Comparison of ENCODE assay signal across 11 cellular contexts in the genomic region with DNA sequence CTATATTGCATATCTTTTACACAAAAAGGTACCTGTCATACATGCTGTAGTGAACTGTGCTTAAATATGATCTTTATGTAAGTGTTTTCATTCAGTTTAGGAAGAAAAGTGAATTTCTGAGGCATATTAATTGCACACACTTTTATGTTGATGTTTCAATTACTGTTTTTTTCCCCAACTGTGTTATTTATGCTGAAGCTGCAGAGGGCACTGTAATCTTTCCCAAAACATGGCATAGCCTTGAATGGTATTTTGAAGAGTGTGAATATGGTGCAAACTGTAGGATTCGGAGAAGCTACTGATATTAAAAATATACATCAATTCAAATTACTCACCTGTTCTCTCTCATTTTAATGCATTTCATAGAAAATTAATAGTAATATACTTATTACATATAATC. TPM values are rescaled to one million over a fixed set of nuclear protein-coding genes. Genes with fewer than 3 reads are reported as not detected.
DNase-seq lines count a peak whose midpoint lies in the region; ATAC-seq and TF ChIP-seq lines count a peak whose summit lies in the region.
"Had no signal": no experiment of that assay in that cellular context is flagged by ENCODE, and none has a peak within 500 bp of the region (broad histone marks: within the 10 kb centered on the region; RNA-seq: fewer than 3 reads in every experiment).

No MANE protein-coding gene starts in this region.

- TF ChIP-seq CTCF in WTC11 (IDR thresholded peaks at IDR 0.05) (no peak), right lobe of liver (IDR thresholded peaks at IDR 0.05) (peak; percentile 33 to 49 (median 38))

- no peak for TF ChIP-seq POLR2A in right lobe of liver (IDR thresholded peaks at IDR 0.05)

- no peak overlapping the region for H3K27ac ChIP-seq in Karpas-422 (ENCODE audit: low read length)
- H3K27ac ChIP-seq in right lobe of liver, result no peak overlapping the region
- H3K27ac ChIP-seq: esophagus squamous epithelium, SJSA1 had no signal

- no peak overlapping the region for H3K9ac ChIP-seq in Karpas-422 (ENCODE audit: low read length)

- CTCF ChIA-PET in WTC11 (lab: Charles Lee), result interaction anchor here (1.0 to 1.4 kb wide), 3 partner anchors 431 to 582 kb away, joined by 3 to 6 read pairs (median 4); no protein-coding TSS in a partner anchor
- CTCF ChIA-PET in activated CD8-positive, alpha-beta T cell treated with anti-CD3 and anti-CD28 coated beads, Interleukin-2, amount 10 ng/mL, durations not matched to agents 7 days and 5 days (lab: Charles Lee), result no interaction called here

- H3K9me3 ChIP-seq in Karpas-422 (ENCODE audit: low read length), result no peaks in the 10 kb centered on the region
- H3K9me3 ChIP-seq in right lobe of liver, result no peaks in the 10 kb centered on the region
- H3K9me3 ChIP-seq: esophagus squamous epithelium, SJSA1 had no signal

- H3K36me3 Mint-ChIP-seq in WTC11, result no peaks in the 10 kb centered on the region
- no peaks in the 10 kb centered on the region for H3K36me3 Mint-ChIP-seq in activated CD8-positive, alpha-beta T cell treated with anti-CD3 and anti-CD28 coated beads, Interleukin-2, amount 10 ng/mL, durations not matched to agents 7 days and 5 days (ENCODE audit: low read depth)
- H3K36me3 Mint-ChIP-seq: stimulated activated naive B cell treated with anti-CD40 and anti-IgM and Interleukin-4, amounts not matched to agents 10 μg/mL and 1 μg/mL and 100 μg/mL, for 72 hours had no signal

- no peak overlapping the region for H3K27ac Mint-ChIP-seq in WTC11
- no peak overlapping the region for H3K27ac Mint-ChIP-seq in activated CD8-positive, alpha-beta T cell treated with anti-CD3 and anti-CD28 coated beads, Interleukin-2, amount 10 ng/mL, durations not matched to agents 7 days and 5 days
- H3K27ac Mint-ChIP-seq: stimulated activated naive B cell treated with anti-CD40 and anti-IgM and Interleukin-4, amounts not matched to agents 10 μg/mL and 1 μg/mL and 100 μg/mL, for 72 hours had no signal

- no peak overlapping the region for H3K4me3 ChIP-seq in Karpas-422 (ENCODE audit: low read length)
- H3K4me3 ChIP-seq in right lobe of liver, result no peak overlapping the region
- H3K4me3 ChIP-seq: esophagus squamous epithelium, SJSA1 had no signal

- H3K27me3 ChIP-seq in Karpas-422 (ENCODE audit: low read length) (no peaks in the 10 kb centered on the region), right lobe of liver (no peaks in the 10 kb centered on the region)
- H3K27me3 ChIP-seq: SJSA1 had no signal

- H3K9me2 ChIP-seq in Karpas-422 (replicated peaks; ENCODE audit: insufficient read depth, low read length), result no peaks in the 10 kb centered on the region

- no peaks in the 10 kb centered on the region for H3K9me3 Mint-ChIP-seq in WTC11
- H3K9me3 Mint-ChIP-seq in activated CD8-positive, alpha-beta T cell treated with anti-CD3 and anti-CD28 coated beads, Interleukin-2, amount 10 ng/mL, durations not matched to agents 7 days and 5 days (ENCODE audit: insufficient read depth), result no peaks in the 10 kb centered on the region
- H3K9me3 Mint-ChIP-seq: stimulated activated naive B cell treated with anti-CD40 and anti-IgM and Interleukin-4, amounts not matched to agents 10 μg/mL and 1 μg/mL and 100 μg/mL, for 72 hours had no signal

- DNase-seq in DMS153 (lab: John Stamatoyannopoulos, UW) (peak; percentile 15), Karpas-422 (peak; percentile 49), WTC11 (ENCODE audit: low spot score) (no peak), right lobe of liver (no peak), occipital lobe (lab: John Stamatoyannopoulos, UW) (no peak)
- no peak for DNase-seq in activated CD8-positive, alpha-beta T cell treated with anti-CD3 and anti-CD28 coated beads, Interleukin-2, amount 10 ng/mL, durations not matched to agents 7 days and 5 days
- DNase-seq: esophagus squamous epithelium; stimulated activated naive B cell treated with anti-CD40 and anti-IgM and Interleukin-4, amounts not matched to agents 10 μg/mL and 1 μg/mL and 100 μg/mL, for 72 hours had no signal

- ATAC-seq in WTC11 (peak; percentile 54; the same call in 1 of the 2 replicates), right lobe of liver (peak; percentile 39 to 60 (median 44)), GM19463 (IDR thresholded peaks at IDR 0.05; ENCODE audit: unreplicated experiment) (no peak), GM18517 (IDR thresholded peaks at IDR 0.05; ENCODE audit: unreplicated experiment) (no peak)
- no peak for ATAC-seq in activated CD8-positive, alpha-beta T cell treated with anti-CD3 and anti-CD28 coated beads, Interleukin-2, amount 10 ng/mL, durations not matched to agents 7 days and 5 days
- ATAC-seq: stimulated activated naive B cell treated with anti-CD40 and anti-IgM and Interleukin-4, amounts not matched to agents 10 μg/mL and 1 μg/mL and 100 μg/mL, for 72 hours had no signal

- no peak overlapping the region for H2AFZ ChIP-seq in Karpas-422 (ENCODE audit: low read length)

- POLR2A ChIA-PET in WTC11 (lab: Charles Lee), result no interaction called here
- POLR2A ChIA-PET in activated CD8-positive, alpha-beta T cell treated with anti-CD3 and anti-CD28 coated beads, Interleukin-2, amount 10 ng/mL, durations not matched to agents 7 days and 5 days (lab: Charles Lee), result no interaction called here

- intact Hi-C loops in right lobe of liver (cut with DNase I), result no loop called here

- no peak overlapping the region for H3K4me3 Mint-ChIP-seq in WTC11
- H3K4me3 Mint-ChIP-seq in activated CD8-positive, alpha-beta T cell treated with anti-CD3 and anti-CD28 coated beads, Interleukin-2, amount 10 ng/mL, durations not matched to agents 7 days and 5 days, result no peak overlapping the region
- H3K4me3 Mint-ChIP-seq: stimulated activated naive B cell treated with anti-CD40 and anti-IgM and Interleukin-4, amounts not matched to agents 10 μg/mL and 1 μg/mL and 100 μg/mL, for 72 hours had no signal

- no peaks in the 10 kb centered on the region for H3K79me2 ChIP-seq in Karpas-422 (ENCODE audit: low read length)

- no peaks in the 10 kb centered on the region for H3K27me3 Mint-ChIP-seq in WTC11 (ENCODE audit: low read depth)
- peaks cover 24% of the 10 kb centered on the region for H3K27me3 Mint-ChIP-seq in activated CD8-positive, alpha-beta T cell treated with anti-CD3 and anti-CD28 coated beads, Interleukin-2, amount 10 ng/mL, durations not matched to agents 7 days and 5 days (ENCODE audit: low read depth)

- H3K4me1 ChIP-seq in Karpas-422 (ENCODE audit: low read length) (no peaks in the 10 kb centered on the region), right lobe of liver (no peaks in the 10 kb centered on the region)
- H3K4me1 ChIP-seq: SJSA1 had no signal

- H3K36me3 ChIP-seq in Karpas-422 (ENCODE audit: insufficient read depth, low read length), result no peaks in the 10 kb centered on the region
- H3K36me3 ChIP-seq in right lobe of liver, result no peaks in the 10 kb centered on the region
- H3K36me3 ChIP-seq: esophagus squamous epithelium, SJSA1 had no signal

- H3K4me1 Mint-ChIP-seq in WTC11, result peaks cover 9% of the 10 kb centered on the region
- H3K4me1 Mint-ChIP-seq in activated CD8-positive, alpha-beta T cell treated with anti-CD3 and anti-CD28 coated beads, Interleukin-2, amount 10 ng/mL, durations not matched to agents 7 days and 5 days (ENCODE audit: low read depth), result no peaks in the 10 kb centered on the region
- H3K4me1 Mint-ChIP-seq: stimulated activated naive B cell treated with anti-CD40 and anti-IgM and Interleukin-4, amounts not matched to agents 10 μg/mL and 1 μg/mL and 100 μg/mL, for 72 hours had no signal

- WGBS in right lobe of liver (ENCODE audit: insufficient coverage, low coverage, low lambda C conversion rate, missing lambda C conversion rate), result 17% methylated on average over 1 of the region's 1 CpG

- no peak overlapping the region for H3K4me2 ChIP-seq in Karpas-422 (ENCODE audit: low read depth, low read length, poor library complexity, severe bottlenecking)

- no peaks in the 10 kb centered on the region for H4K20me1 ChIP-seq in Karpas-422 (ENCODE audit: insufficient read depth, low read depth, low read length)

TF ChIP-seq in WTC11, 78 proteins besides CTCF, POLR2A, EP300 and RAD21 (continues in another document):
- TF ChIP-seq, protein P1, sequence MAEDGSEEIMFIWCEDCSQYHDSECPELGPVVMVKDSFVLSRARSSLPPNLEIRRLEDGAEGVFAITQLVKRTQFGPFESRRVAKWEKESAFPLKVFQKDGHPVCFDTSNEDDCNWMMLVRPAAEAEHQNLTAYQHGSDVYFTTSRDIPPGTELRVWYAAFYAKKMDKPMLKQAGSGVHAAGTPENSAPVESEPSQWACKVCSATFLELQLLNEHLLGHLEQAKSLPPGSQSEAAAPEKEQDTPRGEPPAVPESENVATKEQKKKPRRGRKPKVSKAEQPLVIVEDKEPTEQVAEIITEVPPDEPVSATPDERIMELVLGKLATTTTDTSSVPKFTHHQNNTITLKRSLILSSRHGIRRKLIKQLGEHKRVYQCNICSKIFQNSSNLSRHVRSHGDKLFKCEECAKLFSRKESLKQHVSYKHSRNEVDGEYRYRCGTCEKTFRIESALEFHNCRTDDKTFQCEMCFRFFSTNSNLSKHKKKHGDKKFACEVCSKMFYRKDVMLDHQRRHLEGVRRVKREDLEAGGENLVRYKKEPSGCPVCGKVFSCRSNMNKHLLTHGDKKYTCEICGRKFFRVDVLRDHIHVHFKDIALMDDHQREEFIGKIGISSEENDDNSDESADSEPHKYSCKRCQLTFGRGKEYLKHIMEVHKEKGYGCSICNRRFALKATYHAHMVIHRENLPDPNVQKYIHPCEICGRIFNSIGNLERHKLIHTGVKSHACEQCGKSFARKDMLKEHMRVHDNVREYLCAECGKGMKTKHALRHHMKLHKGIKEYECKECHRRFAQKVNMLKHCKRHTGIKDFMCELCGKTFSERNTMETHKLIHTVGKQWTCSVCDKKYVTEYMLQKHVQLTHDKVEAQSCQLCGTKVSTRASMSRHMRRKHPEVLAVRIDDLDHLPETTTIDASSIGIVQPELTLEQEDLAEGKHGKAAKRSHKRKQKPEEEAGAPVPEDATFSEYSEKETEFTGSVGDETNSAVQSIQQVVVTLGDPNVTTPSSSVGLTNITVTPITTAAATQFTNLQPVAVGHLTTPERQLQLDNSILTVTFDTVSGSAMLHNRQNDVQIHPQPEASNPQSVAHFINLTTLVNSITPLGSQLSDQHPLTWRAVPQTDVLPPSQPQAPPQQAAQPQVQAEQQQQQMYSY (CRISPR knock-in tag; IDR thresholded peaks at IDR 0.05), result no peak
- TF ChIP-seq FOXK1 (CRISPR knock-in tag; IDR thresholded peaks at IDR 0.05) (no peak), NFE2L1 (CRISPR knock-in tag; IDR thresholded peaks at IDR 0.05) (no peak)

RNA-seq across cellular contexts. Expression of a gene that starts 6.0 kb away (rescaled TPM):
- total RNA-seq in Karpas-422 (2014; rRNA removed; shearing (Covaris generic); ENCODE audit: low replicate concordance), result 16.8 and 30.7 TPM in 2 replicates
- total RNA-seq in WTC11 (2021) (41.5 to 46.6 TPM (median 44.4 TPM) in 3 replicates), right lobe of liver (1 to 10 TPM in 2 of 6 experiments, under 1 TPM in 3, not detected in 1; 0.63 to 1.7 (median 0.93) TPM), occipital lobe (5.0 TPM)
- total RNA-seq in activated CD8-positive, alpha-beta T cell treated with anti-CD3 and anti-CD28 coated beads, Interleukin-2, amount 10 ng/mL, durations not matched to agents 7 days and 5 days, result 10 to 100 TPM; 69.6 to 71.0 TPM

Comparison
In these comparisons a context has a peak if more than half of its experiments do, and no peak if none do; other contexts are left out.
1. DNase-seq: peak in DMS153 (single experiment) and Karpas-422 (single experiment); none in WTC11 (single experiment), right lobe of liver (0 of 3), occipital lobe (single experiment) and activated CD8-positive, alpha-beta T cell treated with anti-CD3 and anti-CD28 coated beads, Interleukin-2, amount 10 ng/mL, durations not matched to agents 7 days and 5 days (single experiment).
2. ATAC-seq: peak in WTC11 (single experiment) and right lobe of liver (4 of 4); none in GM19463 (single experiment), GM18517 (single experiment) and activated CD8-positive, alpha-beta T cell treated with anti-CD3 and anti-CD28 coated beads, Interleukin-2, amount 10 ng/mL, durations not matched to agents 7 days and 5 days (single experiment).